8 cellular contexts compared by ENCODE assay signal in the genomic region with DNA sequence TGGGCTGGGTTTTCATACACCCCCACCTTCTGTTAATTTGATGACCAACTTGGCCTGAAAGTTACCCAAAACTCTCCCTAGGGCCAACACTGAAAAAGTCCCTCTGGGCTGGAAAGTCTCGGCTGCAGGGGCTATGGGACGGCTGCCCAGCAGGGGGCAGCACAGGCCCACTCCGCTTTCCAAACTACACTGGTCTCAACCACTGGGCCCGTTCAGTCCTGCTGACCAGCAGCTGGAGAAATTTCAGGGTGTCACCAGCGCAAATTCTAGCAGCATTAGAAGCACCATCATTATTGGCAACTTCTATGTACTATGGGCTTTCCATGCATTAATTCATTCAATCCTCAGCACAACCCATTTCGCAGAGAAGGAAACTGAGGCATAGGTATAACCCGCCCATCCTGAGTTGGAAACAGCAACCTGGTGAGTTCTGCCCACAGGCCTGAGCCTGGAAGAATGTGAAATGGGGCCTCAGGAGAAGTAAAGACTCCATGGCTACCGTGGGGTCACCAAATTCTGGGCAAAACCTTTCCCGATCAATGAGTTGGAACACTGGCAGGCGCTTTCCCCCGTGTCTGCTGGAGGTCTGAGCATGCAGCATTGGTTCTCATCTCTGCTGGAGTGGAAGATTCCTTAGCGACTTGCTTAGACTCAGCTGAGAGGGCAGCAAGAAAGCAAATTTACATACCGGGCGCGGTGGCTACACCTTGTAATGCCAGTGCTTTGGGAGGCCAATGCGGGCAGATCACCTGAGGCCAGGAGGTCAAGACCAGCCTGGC. TPM values are rescaled to one million over a fixed set of nuclear protein-coding genes. Genes with fewer than 3 reads are reported as not detected.
DNase-seq lines count a peak whose midpoint lies in the region; ATAC-seq, FAIRE-seq and TF ChIP-seq lines count a peak whose summit lies in the region.

No MANE protein-coding gene starts in this region.

- H3K36me3 ChIP-seq in trophoblast cell (ENCODE audit: control insufficient read depth in 1 of 2, insufficient read depth in 2 of 2, low read length in 2 of 2): peaks cover 29 to 41% of the 10 kb centered on the region in 2 experiments

- H3K79me1 ChIP-seq in trophoblast cell (ENCODE audit: low read length): peaks cover under 1% of the 10 kb centered on the region

- no peak overlapping the region for H4K91ac ChIP-seq in trophoblast cell (ENCODE audit: low read depth, low read length)

- H3K4me2 ChIP-seq in trophoblast cell (ENCODE audit: low read length): no peak overlapping the region

- H2AFZ ChIP-seq in trophoblast cell (ENCODE audit: insufficient read depth, low read length, poor library complexity): no peak overlapping the region

- H3K18ac ChIP-seq in trophoblast cell (ENCODE audit: low read length): no peak overlapping the region

- no peak overlapping the region for H3K4ac ChIP-seq in trophoblast cell (ENCODE audit: low read depth, low read length)

- H3K9me3 ChIP-seq in trophoblast cell (ENCODE audit: insufficient read depth, low read depth, low read length): peaks cover 2% of the 10 kb centered on the region

- H3K9ac ChIP-seq in trophoblast cell (ENCODE audit: low read length): no peak overlapping the region

- DNase-seq in ELF-1 (ENCODE audit: low read depth, low spot score) (peak; percentile 77), H54 (ENCODE audit: insufficient read length, low spot score) (peak; percentile 87), OCI-M2 (lab: John Stamatoyannopoulos, UW; ENCODE audit: unreplicated experiment) (peak; percentile 4), activated T-helper 1 cell treated with Interleukin-2 at 50 U/mL for 16 hours (ENCODE audit: low read depth) (peak; percentile 31), foreskin keratinocyte (no peak), trophoblast cell (peak; percentile 56 to 77), NCI-H345 treated with DMSO at 0.1 percent for 48 hours (lab: John Stamatoyannopoulos, UW; ENCODE audit: unreplicated experiment) (no peak)

- no peak overlapping the region for H2BK5ac ChIP-seq in trophoblast cell (ENCODE audit: low read depth, low read length, poor library complexity)

- no peaks in the 10 kb centered on the region for H3K27me3 ChIP-seq in foreskin keratinocyte
- no peaks in the 10 kb centered on the region for H3K27me3 ChIP-seq in trophoblast cell (ENCODE audit: insufficient read depth, low read length)

- WGBS in trophoblast cell (ENCODE audit: extremely low coverage, insufficient coverage, insufficient read length): no CpG with 5 or more reads among the region's 16 CpGs

- H2AK5ac ChIP-seq in trophoblast cell (ENCODE audit: low read length): no peak overlapping the region

- FAIRE-seq in H54 (lab: Jason Lieb, UNC): peak; percentile 64

- no peak overlapping the region for H3K23ac ChIP-seq in trophoblast cell (ENCODE audit: low read length)

- H4K8ac ChIP-seq in trophoblast cell (ENCODE audit: low read depth, low read length): no peak overlapping the region

- H3K27ac ChIP-seq in foreskin keratinocyte (no peak overlapping the region), trophoblast cell (ENCODE audit: low read depth, low read length) (no peak overlapping the region)

- no peak overlapping the region for H2BK12ac ChIP-seq in trophoblast cell (ENCODE audit: low read length)

- ATAC-seq in foreskin keratinocyte (peak; percentile 38), HG02938 (IDR thresholded peaks at IDR 0.05; ENCODE audit: unreplicated experiment) (no peak)

- H3K14ac ChIP-seq in trophoblast cell (ENCODE audit: low read length): no peak overlapping the region

- no peak overlapping the region for H2BK120ac ChIP-seq in trophoblast cell (ENCODE audit: insufficient read depth, low read length, poor library complexity)

- H3K4me3 ChIP-seq in trophoblast cell (ENCODE audit: low read depth, low read length): no peak overlapping the region

- H3K4me1 ChIP-seq in foreskin keratinocyte (peaks cover 16% of the 10 kb centered on the region), trophoblast cell (ENCODE audit: control insufficient read depth in 1 of 2, insufficient read depth in 2 of 2, low read length in 2 of 2) (peaks cover 10 to 11% of the 10 kb centered on the region in 2 experiments)

- no peak overlapping the region for H4K12ac ChIP-seq in trophoblast cell (ENCODE audit: low read depth, low read length)

- no peaks in the 10 kb centered on the region for H3K79me2 ChIP-seq in trophoblast cell (ENCODE audit: control insufficient read depth, insufficient read depth, low read length, poor library complexity)

- TF ChIP-seq POLR2A in H54 (IDR thresholded peaks at IDR 0.05; ENCODE audit: low read depth, low read length): no peak

- peak; percentile 92 for TF ChIP-seq CTCF in foreskin keratinocyte (conservative IDR thresholded peaks at IDR 0.05)

RNA-seq across cellular contexts. Expression of gene ORM2, which starts 9.7 kb away (rescaled TPM):
- total RNA-seq in foreskin keratinocyte: not detected in 2 replicates
- polyA plus RNA-seq in foreskin keratinocyte: not detected in 2 replicates
- polyA plus RNA-seq in trophoblast cell (2013): 0.08 TPM in 1 of 2 replicates, not detected in the other

RNA-seq across cellular contexts. Expression of gene ORM1, which starts 16.4 kb away (rescaled TPM):
- total RNA-seq in foreskin keratinocyte: not detected in 2 replicates
- not detected in 2 replicates for polyA plus RNA-seq in foreskin keratinocyte
- 0.07 and 0.08 TPM in 2 replicates for polyA plus RNA-seq in trophoblast cell (2013)

RNA-seq across cellular contexts. Expression of gene AKNA, which starts 48.5 kb away (rescaled TPM):
- total RNA-seq in foreskin keratinocyte: 5.4 and 7.9 TPM in 2 replicates
- polyA plus RNA-seq in foreskin keratinocyte: 4.0 and 5.8 TPM in 2 replicates
- 14.4 and 16.0 TPM in 2 replicates for polyA plus RNA-seq in trophoblast cell (2013)

Comparison
In these comparisons a context has a peak if more than half of its experiments do, and no peak if none do; other contexts are left out.
1. DNase-seq: peak in ELF-1 (single experiment), H54 (single experiment), OCI-M2 (single experiment), activated T-helper 1 cell treated with Interleukin-2 at 50 U/mL for 16 hours (single experiment) and trophoblast cell (2 of 2); none in foreskin keratinocyte (0 of 2) and NCI-H345 treated with DMSO at 0.1 percent for 48 hours (single experiment).